In genomic region chr11:83284501-83285051, GRCh38 we compare ENCODE assay signal across 8 cellular contexts. TPM values are rescaled to one million over a fixed set of nuclear protein-coding genes. Genes with fewer than 3 reads are reported as not detected.
DNase-seq lines count a peak whose midpoint lies in the region; ATAC-seq and TF ChIP-seq lines count a peak whose summit lies in the region.

No MANE protein-coding gene starts in this region.

- H3K18ac ChIP-seq in mesendoderm (ENCODE audit: low read length): peak overlapping the region; percentile 51

- H2BK5ac ChIP-seq in mesendoderm (ENCODE audit: low read length): no peak overlapping the region

- no peak for TF ChIP-seq CTCF in A673 (conservative IDR thresholded peaks at IDR 0.05; ENCODE audit: low read depth, low read length)
- no peak for TF ChIP-seq CTCF in astrocyte of the cerebellum (IDR thresholded peaks at IDR 0.05; ENCODE audit: low read depth, low read length, missing control alignments)
- TF ChIP-seq CTCF in omental fat pad (IDR thresholded peaks at IDR 0.05): no peak

- no peak overlapping the region for H2AK5ac ChIP-seq in mesendoderm (ENCODE audit: low read length)

- H3K23ac ChIP-seq in mesendoderm (ENCODE audit: low read length): no peak overlapping the region

- H3K56ac ChIP-seq in mesendoderm (ENCODE audit: low read length): peak overlapping the region; percentile 82

- H3K4me1 ChIP-seq in A673 (ENCODE audit: insufficient read depth, low read length, poor library complexity, severe bottlenecking) (peaks cover 43% of the 10 kb centered on the region), HUES6 (ENCODE audit: control insufficient read depth, insufficient read depth, low read length) (peaks cover 18% of the 10 kb centered on the region; the same call in 1 of the 2 replicates), mesendoderm (ENCODE audit: control insufficient read depth, low read depth, low read length) (no peaks in the 10 kb centered on the region)

- CTCF ChIA-PET in A673 (lab: Charles Lee): no interaction called here

- H4K8ac ChIP-seq in mesendoderm (ENCODE audit: low read depth, low read length): no peak overlapping the region

- H3K9ac ChIP-seq in HUES6 (ENCODE audit: low read length) (peak overlapping the region; percentile 87), mesendoderm (ENCODE audit: low read length) (peak overlapping the region; percentile 93)

- intact Hi-C loops in A673 (cut with micrococcal nuclease; ENCODE audit: unreplicated experiment): loop anchor here (5.0 kb wide), 2 partner anchors 198 to 533 kb away; no protein-coding TSS in a partner anchor

- no peak overlapping the region for H4K5ac ChIP-seq in mesendoderm (ENCODE audit: low read length)

- no peaks in the 10 kb centered on the region for H3K9me3 ChIP-seq in A673 (ENCODE audit: low read depth, low read length, poor library complexity, severe bottlenecking)
- H3K9me3 ChIP-seq in HUES6 (ENCODE audit: control insufficient read depth, insufficient read depth, low read depth, low read length): no peaks in the 10 kb centered on the region

- no peak for DNase-seq in A673 (ENCODE audit: low spot score)
- no peak for DNase-seq in astrocyte of the cerebellum (ENCODE audit: low read depth)
- DNase-seq in mesendoderm: no peak
- DNase-seq in NCI-H1436 (lab: John Stamatoyannopoulos, UW): no peak
- no peak for DNase-seq in omental fat pad (ENCODE audit: low spot score)

- no peaks in the 10 kb centered on the region for H3K27me3 ChIP-seq in A673 (replicated peaks; ENCODE audit: insufficient read depth, low read depth, low read length, poor library complexity)
- no peaks in the 10 kb centered on the region for H3K27me3 ChIP-seq in HUES6 (ENCODE audit: control insufficient read depth, insufficient read depth, low read length)
- H3K27me3 ChIP-seq in mesendoderm (ENCODE audit: insufficient read depth, low read length, poor library complexity): no peaks in the 10 kb centered on the region

- in situ Hi-C loops in astrocyte of the cerebellum (cut with HindIII; ENCODE audit: low sequenced_read_pairs): no loop called here

- peaks cover 9% of the 10 kb centered on the region for H3K79me2 ChIP-seq in mesendoderm (ENCODE audit: control insufficient read depth, insufficient read depth, low read length)

- no TSS peak for BruUV-seq in A673 (replicated peaks; lab: Mats Ljungman, UMichigan)

- H3K36me3 ChIP-seq in A673 (ENCODE audit: insufficient read depth, low read length, poor library complexity, severe bottlenecking) (peaks cover 4% of the 10 kb centered on the region), HUES6 (ENCODE audit: control insufficient read depth, insufficient read depth, low read length) (peaks cover 9% of the 10 kb centered on the region), mesendoderm (ENCODE audit: control insufficient read depth, insufficient read depth, low read length) (no peaks in the 10 kb centered on the region)

- H3K4me2 ChIP-seq in mesendoderm (ENCODE audit: low read length): peak overlapping the region; percentile 45

- H3K4ac ChIP-seq in mesendoderm (ENCODE audit: low read depth, low read length): peak overlapping the region; percentile 55

- no peak overlapping the region for H2BK15ac ChIP-seq in mesendoderm (replicated peaks; ENCODE audit: low read depth)

- H3K4me3 ChIP-seq in A673 (ENCODE audit: low read depth, low read length, poor library complexity, severe bottlenecking) (peak overlapping the region; percentile 71), HUES6 (ENCODE audit: low read depth, low read length) (peak overlapping the region; percentile 89), astrocyte of the cerebellum (ENCODE audit: low read depth, low read length) (peak overlapping the region; percentile 68), mesendoderm (ENCODE audit: low read length) (peak overlapping the region; percentile 89)

- POLR2A ChIA-PET in A673 (lab: Charles Lee; ENCODE audit: low non-redundant PET): no interaction called here

- ATAC-seq in GM21367 (IDR thresholded peaks at IDR 0.05; ENCODE audit: unreplicated experiment) (no peak), omental fat pad (ENCODE audit: low FRiP score) (no peak), GM18870 (IDR thresholded peaks at IDR 0.05; ENCODE audit: unreplicated experiment) (no peak)

- H2BK120ac ChIP-seq in mesendoderm (ENCODE audit: low read depth, low read length): peak overlapping the region; percentile 29

- no peaks in the 10 kb centered on the region for H3K79me1 ChIP-seq in mesendoderm (ENCODE audit: low read length)

- H3K27ac ChIP-seq in A673 (ENCODE audit: low read depth, low read length, poor library complexity, severe bottlenecking) (peak overlapping the region; percentile 94), HUES6 (ENCODE audit: low read depth, low read length) (peak overlapping the region; percentile 48), mesendoderm (ENCODE audit: low read depth, low read length) (no peak overlapping the region)

RNA-seq across cellular contexts. Expression of gene CCDC90B, which starts 1.6 kb away (rescaled TPM):
- total RNA-seq in A673 (2021) (51.2 and 51.6 TPM in 2 replicates), omental fat pad (10 to 100 TPM; 22.1 to 45.2 (median 31.2) TPM)
- 93.8 TPM for polyA plus RNA-seq in mesendoderm (2013, experiment 1 of 2)
- polyA plus RNA-seq in mesendoderm (2013, experiment 2 of 2): 92.8 TPM
